Comparison of ENCODE assay signal across 10 cellular contexts in genomic region chr6:109059148-109059547, GRCh38. TPM values are rescaled to one million over a fixed set of nuclear protein-coding genes. Genes with fewer than 3 reads are reported as not detected.
DNase-seq lines count a peak whose midpoint lies in the region; ATAC-seq and TF ChIP-seq lines count a peak whose summit lies in the region.
"Had no signal": no experiment of that assay in that cellular context is flagged by ENCODE, and none has a peak within 500 bp of the region (broad histone marks: within the 10 kb centered on the region; RNA-seq: fewer than 3 reads in every experiment).

No MANE protein-coding gene starts in this region.

- no peaks in the 10 kb centered on the region for H3K36me3 Mint-ChIP-seq in activated naive CD8-positive, alpha-beta T cell treated with anti-CD3 and anti-CD28 coated beads, Interleukin-2, amount 10 ng/mL, durations not matched to agents 7 days and 5 days
- H3K36me3 Mint-ChIP-seq: activated CD4-positive, alpha-beta memory T cell treated with anti-CD3 and anti-CD28 coated beads for 36 hours had no signal

- peak overlapping the region; percentile 73 for H3K27ac Mint-ChIP-seq in activated naive CD8-positive, alpha-beta T cell treated with anti-CD3 and anti-CD28 coated beads, Interleukin-2, amount 10 ng/mL, durations not matched to agents 7 days and 5 days
- H3K27ac Mint-ChIP-seq in stimulated activated naive CD8-positive, alpha-beta T cell treated with anti-CD3 and anti-CD28 coated beads, Interleukin-15, amount 100 ng/mL, for 72 hours: peak overlapping the region in 1 of 2 donors; percentile 10

- H3K27me3 ChIP-seq in HL-60 (ENCODE audit: insufficient read depth, poor library complexity, severe bottlenecking) (no peaks in the 10 kb centered on the region), right atrium auricular region (no peaks in the 10 kb centered on the region)

- TF ChIP-seq CTCF in HL-60 (IDR thresholded peaks at IDR 0.05; ENCODE audit: insufficient read depth, low read length): no peak
- TF ChIP-seq CTCF in right atrium auricular region (IDR thresholded peaks at IDR 0.05): no peak

- no peak for ATAC-seq in activated naive CD8-positive, alpha-beta T cell treated with anti-CD3 and anti-CD28 coated beads, Interleukin-2, amount 10 ng/mL, durations not matched to agents 7 days and 5 days (ENCODE audit: low read depth)
- no peak for ATAC-seq in stimulated activated naive CD8-positive, alpha-beta T cell treated with anti-CD3 and anti-CD28 coated beads, Interleukin-15, amount 100 ng/mL, for 72 hours
- ATAC-seq in GM19328 (IDR thresholded peaks at IDR 0.05; ENCODE audit: unreplicated experiment): no peak

- H3K27me3 Mint-ChIP-seq in activated naive CD8-positive, alpha-beta T cell treated with anti-CD3 and anti-CD28 coated beads, Interleukin-2, amount 10 ng/mL, durations not matched to agents 7 days and 5 days: peaks cover 2% of the 10 kb centered on the region
- no peaks in the 10 kb centered on the region for H3K27me3 Mint-ChIP-seq in stimulated activated naive CD8-positive, alpha-beta T cell treated with anti-CD3 and anti-CD28 coated beads, Interleukin-15, amount 100 ng/mL, for 72 hours
- H3K27me3 Mint-ChIP-seq: activated CD4-positive, alpha-beta memory T cell treated with anti-CD3 and anti-CD28 coated beads for 36 hours had no signal

- DNase-seq in HL-60 (ENCODE audit: low read depth in 1 of 2, low spot score in 1 of 2) (peak in 1 of 2 experiments; percentile 21), right atrium auricular region (ENCODE audit: low spot score) (no peak), hypothalamus (lab: John Stamatoyannopoulos, UW) (no peak)
- no peak for DNase-seq in activated naive CD8-positive, alpha-beta T cell treated with anti-CD3 and anti-CD28 coated beads, Interleukin-2, amount 10 ng/mL, durations not matched to agents 7 days and 5 days
- no peak for DNase-seq in stimulated activated naive CD8-positive, alpha-beta T cell treated with anti-CD3 and anti-CD28 coated beads, Interleukin-15, amount 100 ng/mL, for 72 hours
- DNase-seq in stimulated activated CD4-positive, alpha-beta T cell treated with anti-CD3 and anti-CD28 coated beads, Interleukin-4, amount 100 ng/mL, for 24 hours: no peak
- DNase-seq: activated CD4-positive, alpha-beta memory T cell treated with anti-CD3 and anti-CD28 coated beads for 36 hours; left colon; SK-N-SH had no signal

- H3K4me3 ChIP-seq in HL-60 (replicated peaks; ENCODE audit: insufficient read depth, low read length) (no peak overlapping the region), right atrium auricular region (no peak overlapping the region)

- peak overlapping the region; percentile 65 for H3K4me3 Mint-ChIP-seq in activated naive CD8-positive, alpha-beta T cell treated with anti-CD3 and anti-CD28 coated beads, Interleukin-2, amount 10 ng/mL, durations not matched to agents 7 days and 5 days
- peak overlapping the region; percentile 15 to 66 for H3K4me3 Mint-ChIP-seq in stimulated activated naive CD8-positive, alpha-beta T cell treated with anti-CD3 and anti-CD28 coated beads, Interleukin-15, amount 100 ng/mL, for 72 hours

- peaks cover 29% of the 10 kb centered on the region for H3K4me1 Mint-ChIP-seq in activated naive CD8-positive, alpha-beta T cell treated with anti-CD3 and anti-CD28 coated beads, Interleukin-2, amount 10 ng/mL, durations not matched to agents 7 days and 5 days
- H3K4me1 Mint-ChIP-seq in stimulated activated naive CD8-positive, alpha-beta T cell treated with anti-CD3 and anti-CD28 coated beads, Interleukin-15, amount 100 ng/mL, for 72 hours: peaks cover 55% of the 10 kb centered on the region

- peaks cover 0 to 51% of the 10 kb centered on the region in 2 donors for H3K4me1 ChIP-seq in right atrium auricular region

- H3K9me3 Mint-ChIP-seq in activated naive CD8-positive, alpha-beta T cell treated with anti-CD3 and anti-CD28 coated beads, Interleukin-2, amount 10 ng/mL, durations not matched to agents 7 days and 5 days: no peaks in the 10 kb centered on the region
- no peaks in the 10 kb centered on the region for H3K9me3 Mint-ChIP-seq in stimulated activated naive CD8-positive, alpha-beta T cell treated with anti-CD3 and anti-CD28 coated beads, Interleukin-15, amount 100 ng/mL, for 72 hours
- H3K9me3 Mint-ChIP-seq: activated CD4-positive, alpha-beta memory T cell treated with anti-CD3 and anti-CD28 coated beads for 36 hours had no signal

- H3K36me3 ChIP-seq in right atrium auricular region: no peaks in the 10 kb centered on the region

- H3K9me3 ChIP-seq in right atrium auricular region: no peaks in the 10 kb centered on the region
- H3K9me3 ChIP-seq: SK-N-SH had no signal

- POLR2A ChIA-PET in activated naive CD8-positive, alpha-beta T cell treated with anti-CD3 and anti-CD28 coated beads, Interleukin-2, amount 10 ng/mL, durations not matched to agents 7 days and 5 days (lab: Charles Lee): no interaction called here

- H3K27ac ChIP-seq in HL-60 (replicated peaks) (peak overlapping the region; percentile 54), right atrium auricular region (peak overlapping the region; percentile 36 to 49)

RNA-seq across cellular contexts. Expression of gene SESN1, which starts 35.5 kb away (rescaled TPM):
- total RNA-seq in activated naive CD8-positive, alpha-beta T cell treated with anti-CD3 and anti-CD28 coated beads, Interleukin-2, amount 10 ng/mL, durations not matched to agents 7 days and 5 days: 10 to 100 TPM; 43.0 to 48.4 TPM
- total RNA-seq in right atrium auricular region: 10 to 100 TPM; 35.1 to 55.7 TPM

RNA-seq across cellular contexts. Expression of gene CEP57L1, which starts 36.2 kb away (rescaled TPM):
- 10 to 100 TPM; 20.5 to 22.6 TPM for total RNA-seq in activated naive CD8-positive, alpha-beta T cell treated with anti-CD3 and anti-CD28 coated beads, Interleukin-2, amount 10 ng/mL, durations not matched to agents 7 days and 5 days
- total RNA-seq in right atrium auricular region: 10 to 100 TPM in 1 of 2 donors, 1 to 10 TPM in 1; 6.9 to 15.6 TPM
